In the genomic region with DNA sequence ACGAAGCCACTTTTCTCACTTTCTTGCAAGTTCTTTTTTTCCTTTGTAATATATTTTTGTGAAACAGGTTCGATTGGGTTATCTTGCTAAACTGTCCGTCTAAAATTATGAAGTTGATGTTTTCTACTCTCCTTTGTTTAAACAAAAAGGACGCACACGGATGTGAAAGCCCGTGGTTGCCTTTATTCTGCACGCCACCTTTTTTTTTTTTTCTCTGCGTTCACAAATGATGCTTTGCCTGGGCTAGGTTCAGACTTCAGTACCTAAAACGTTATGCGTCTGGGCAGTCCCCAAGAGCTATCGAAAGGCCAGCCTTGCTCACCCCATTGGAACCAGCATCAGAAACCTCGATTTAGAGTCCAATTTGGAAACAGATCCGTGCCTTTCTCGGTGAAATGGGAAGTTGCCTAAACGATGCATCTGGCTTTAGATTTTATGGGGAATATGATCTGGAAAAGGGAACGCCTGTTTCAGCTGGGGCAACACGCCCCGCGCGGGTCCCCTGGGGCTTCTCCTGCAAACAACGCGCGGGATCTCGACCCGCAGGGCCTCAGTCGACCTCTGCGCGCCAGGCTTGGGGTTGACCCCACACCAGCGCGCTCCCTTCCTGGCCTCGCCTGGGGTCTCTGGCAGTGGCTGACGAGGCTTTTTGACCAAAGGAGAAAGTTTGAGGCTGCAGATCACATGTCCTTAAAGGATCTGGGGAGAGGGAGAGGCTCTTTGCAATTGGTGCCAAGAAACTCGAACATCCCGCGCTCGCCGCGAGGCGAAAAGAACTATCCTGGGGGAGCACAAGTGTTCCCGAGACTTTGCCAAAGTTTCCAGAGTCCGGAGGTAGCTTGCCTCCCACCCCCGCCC, we compare ENCODE assay signal across 8 cellular contexts.
DNase-seq lines count a peak whose midpoint lies in the region; ATAC-seq and TF ChIP-seq lines count a peak whose summit lies in the region.

No MANE protein-coding gene starts in this region.

- H3K4me2 ChIP-seq in BLaER1 treated with 17β-estradiol and CSF1 and Interleukin-3, amounts not matched to agents 10 nM and 100 nM, result peak overlapping the region; percentile 87 to 99 (median 95)
- H3K4me2 ChIP-seq in Karpas-422 (ENCODE audit: low read depth, low read length, poor library complexity, severe bottlenecking), result peak overlapping the region; percentile 88

- POLR2A ChIA-PET in naive thymus-derived CD4-positive, alpha-beta T cell (lab: Charles Lee), result interaction anchor here (0.6 to 14.7 kb wide), 7 partner anchors 13 to 1324 kb away, joined by 3 to 363 read pairs (median 4); partner anchors contain the start of gene TRIM13

- H3K9ac ChIP-seq in BLaER1 treated with 17β-estradiol and CSF1 and Interleukin-3, amounts not matched to agents 10 nM and 100 nM, result peak overlapping the region; percentile 54 to 99 (median 77); a peak in 21 of 22 replicates
- peak overlapping the region; percentile 83 for H3K9ac ChIP-seq in Karpas-422 (ENCODE audit: low read length)

- no peaks in the 10 kb centered on the region; a peak in 1 of 22 replicates for H4K20me1 ChIP-seq in BLaER1 treated with 17β-estradiol and CSF1 and Interleukin-3, amounts not matched to agents 10 nM and 100 nM
- H4K20me1 ChIP-seq in Karpas-422 (ENCODE audit: insufficient read depth, low read depth, low read length), result no peaks in the 10 kb centered on the region

- H3K4me1 Mint-ChIP-seq in naive thymus-derived CD4-positive, alpha-beta T cell, result peaks cover 21 to 64% (median 53%) of the 10 kb centered on the region in 7 donors

- peaks cover 51 to 59% (median 56%) of the 10 kb centered on the region in 11 experiments for H3K27me3 ChIP-seq in BLaER1 treated with 17β-estradiol and CSF1 and Interleukin-3, amounts not matched to agents 10 nM and 100 nM
- H3K27me3 ChIP-seq in Karpas-422 (ENCODE audit: low read length), result no peaks in the 10 kb centered on the region
- H3K27me3 ChIP-seq in naive thymus-derived CD4-positive, alpha-beta T cell (ENCODE audit: control insufficient read depth in 2 of 2, insufficient read depth in 2 of 2, low read length in 2 of 2), result peaks cover 30 to 59% of the 10 kb centered on the region in 2 donors

- no peak overlapping the region for H2AFZ ChIP-seq in Karpas-422 (ENCODE audit: low read length)

- peak; percentile 87 for DNase-seq in Karpas-422
- DNase-seq in coronary artery (ENCODE audit: low spot score), result no peak
- peak in 3 of 9 donors; percentile 28 to 33 (median 30) for DNase-seq in naive thymus-derived CD4-positive, alpha-beta T cell
- DNase-seq in NCI-H146 (lab: John Stamatoyannopoulos, UW), result no peak
- no peak for DNase-seq in NCI-H1417 treated with DMSO at 0.1 percent for 48 hours (lab: John Stamatoyannopoulos, UW)

- H3K4me3 Mint-ChIP-seq in naive thymus-derived CD4-positive, alpha-beta T cell, result peak overlapping the region; percentile 42 to 94 (median 82)

- peak overlapping the region in 8 of 9 donors; percentile 2 to 95 (median 13) for H3K27ac Mint-ChIP-seq in naive thymus-derived CD4-positive, alpha-beta T cell

- H3K9me3 ChIP-seq in BLaER1 treated with 17β-estradiol and CSF1 and Interleukin-3, amounts not matched to agents 10 nM and 100 nM (replicated peaks in 1 of 11), result peaks cover 21 to 24% (median 22%) of the 10 kb centered on the region in 11 experiments
- no peaks in the 10 kb centered on the region for H3K9me3 ChIP-seq in Karpas-422 (ENCODE audit: low read length)
- H3K9me3 ChIP-seq in naive thymus-derived CD4-positive, alpha-beta T cell (ENCODE audit: control insufficient read depth in 2 of 3, low read length in 3 of 3), result no peaks in the 10 kb centered on the region

- peak overlapping the region in 10 of 11 experiments; percentile 41 to 100 (median 68); a peak in 19 of 22 replicates for H3K27ac ChIP-seq in BLaER1 treated with 17β-estradiol and CSF1 and Interleukin-3, amounts not matched to agents 10 nM and 100 nM
- peak overlapping the region; percentile 94 for H3K27ac ChIP-seq in Karpas-422 (ENCODE audit: low read length)
- H3K27ac ChIP-seq in coronary artery, result peak overlapping the region in 1 of 2 donors; percentile 78
- no peak overlapping the region for H3K27ac ChIP-seq in naive thymus-derived CD4-positive, alpha-beta T cell (ENCODE audit: low read depth, low read length)

- peaks cover 0 to 18% (median 0%) of the 10 kb centered on the region in 5 donors for H3K36me3 Mint-ChIP-seq in naive thymus-derived CD4-positive, alpha-beta T cell

- no peak for ATAC-seq in naive thymus-derived CD4-positive, alpha-beta T cell
- ATAC-seq in HG03432 (IDR thresholded peaks at IDR 0.05; ENCODE audit: unreplicated experiment), result no peak
- no peak for ATAC-seq in HG03442 (IDR thresholded peaks at IDR 0.05; ENCODE audit: unreplicated experiment)

- H3K27me3 Mint-ChIP-seq in naive thymus-derived CD4-positive, alpha-beta T cell, result peaks cover 36 to 60% (median 52%) of the 10 kb centered on the region in 5 donors

- no peaks in the 10 kb centered on the region for H3K9me2 ChIP-seq in Karpas-422 (replicated peaks; ENCODE audit: insufficient read depth, low read length)

- H3K79me2 ChIP-seq in Karpas-422 (ENCODE audit: low read length), result peaks cover 15% of the 10 kb centered on the region

- no peaks in the 10 kb centered on the region; a peak in 1 of 22 replicates for H3K36me3 ChIP-seq in BLaER1 treated with 17β-estradiol and CSF1 and Interleukin-3, amounts not matched to agents 10 nM and 100 nM
- H3K36me3 ChIP-seq in Karpas-422 (ENCODE audit: insufficient read depth, low read length), result no peaks in the 10 kb centered on the region
- peaks cover 0 to 7% (median 0%) of the 10 kb centered on the region in 3 experiments for H3K36me3 ChIP-seq in naive thymus-derived CD4-positive, alpha-beta T cell (ENCODE audit: control insufficient read depth in 2 of 3, insufficient read depth in 3 of 3, low read length in 3 of 3)

- H3K9me3 Mint-ChIP-seq in naive thymus-derived CD4-positive, alpha-beta T cell, result peaks cover 0 to 16% (median 3%) of the 10 kb centered on the region in 11 donors

- H3K4me3 ChIP-seq in BLaER1 treated with 17β-estradiol and CSF1 and Interleukin-3, amounts not matched to agents 10 nM and 100 nM, result peak overlapping the region; percentile 57 to 96 (median 64); a peak in 19 of 20 replicates
- H3K4me3 ChIP-seq in Karpas-422 (ENCODE audit: low read length), result peak overlapping the region; percentile 77
- peak overlapping the region; percentile 69 for H3K4me3 ChIP-seq in coronary artery
- H3K4me3 ChIP-seq in naive thymus-derived CD4-positive, alpha-beta T cell (ENCODE audit: low read length), result peak overlapping the region; percentile 33

- CTCF ChIA-PET in naive thymus-derived CD4-positive, alpha-beta T cell (lab: Charles Lee), result no interaction called here

- no peak for TF ChIP-seq CTCF in coronary artery (IDR thresholded peaks at IDR 0.05)

- intact Hi-C loops in naive thymus-derived CD4-positive, alpha-beta T cell (cut with micrococcal nuclease), result loop anchor here (5.0 to 10.0 kb wide), 8 partner anchors 108 to 1676 kb away; partner anchors contain the start of genes CYSLTR2 (in 1 of the 2), DHRS12 (in 1 of the 2), FNDC3A (in 1 of the 2) and PHF11 (in 1 of the 2)

- H3K4me1 ChIP-seq in BLaER1 treated with 17β-estradiol and CSF1 and Interleukin-3, amounts not matched to agents 10 nM and 100 nM, result peaks cover 38 to 57% (median 53%) of the 10 kb centered on the region in 10 experiments
- H3K4me1 ChIP-seq in Karpas-422 (ENCODE audit: low read length), result peaks cover 53% of the 10 kb centered on the region
- H3K4me1 ChIP-seq in naive thymus-derived CD4-positive, alpha-beta T cell (ENCODE audit: control insufficient read depth in 2 of 2, insufficient read depth in 2 of 2, low read length in 2 of 2), result peaks cover 46 to 52% of the 10 kb centered on the region in 2 donors
